1 cellular context compared by ENCODE assay signal in the genomic region with DNA sequence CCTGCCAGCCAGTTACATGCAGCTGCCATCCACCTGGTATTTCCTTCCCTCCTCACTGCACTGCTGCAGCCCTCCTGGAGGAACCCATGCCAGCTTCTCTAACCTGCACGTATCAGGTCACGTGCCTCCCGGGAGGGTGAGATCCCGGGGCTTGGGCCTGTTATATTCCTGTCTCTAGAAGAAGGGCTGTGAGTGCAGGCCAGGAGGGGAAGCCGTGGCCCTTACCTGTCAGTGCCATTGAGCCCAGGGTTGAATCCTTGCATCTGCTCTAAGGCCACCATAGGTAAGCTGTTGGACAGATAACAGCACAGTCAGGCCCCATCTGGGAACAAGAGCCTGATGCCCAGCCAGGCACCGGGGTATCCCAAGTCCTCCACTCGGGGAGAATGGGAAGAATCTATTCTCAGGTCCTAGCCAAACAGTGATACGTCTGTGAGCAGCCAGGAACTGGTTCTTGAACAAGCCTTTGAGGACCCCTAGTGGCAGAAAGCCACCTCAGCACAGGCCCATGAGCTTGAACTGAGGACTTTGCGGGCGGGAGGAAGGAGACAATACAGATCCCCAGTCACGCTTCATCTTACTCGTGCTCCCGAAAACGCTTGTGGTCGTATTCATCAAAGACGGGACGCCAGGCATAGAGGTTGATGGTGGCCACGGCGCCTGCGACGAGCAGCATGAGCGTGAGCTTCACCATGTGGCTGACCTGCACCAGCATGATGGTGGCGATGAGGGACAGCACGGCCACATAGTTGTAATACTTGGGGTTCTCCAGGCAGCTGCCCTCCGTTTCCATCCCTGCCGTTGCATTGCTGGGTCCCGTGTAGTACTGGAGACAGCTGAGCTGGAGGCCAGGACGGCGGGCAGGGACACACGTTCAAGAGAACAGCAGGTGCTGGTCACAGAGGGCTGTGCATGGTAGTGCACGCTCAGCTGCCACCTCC.
TF ChIP-seq lines count a peak whose summit lies in the region.

No MANE protein-coding gene starts in this region.

TF ChIP-seq in HepG2, 621 proteins besides CTCF, POLR2A, EP300 and RAD21 (continued from another document and continues in another):
- TF ChIP-seq, protein P1, sequence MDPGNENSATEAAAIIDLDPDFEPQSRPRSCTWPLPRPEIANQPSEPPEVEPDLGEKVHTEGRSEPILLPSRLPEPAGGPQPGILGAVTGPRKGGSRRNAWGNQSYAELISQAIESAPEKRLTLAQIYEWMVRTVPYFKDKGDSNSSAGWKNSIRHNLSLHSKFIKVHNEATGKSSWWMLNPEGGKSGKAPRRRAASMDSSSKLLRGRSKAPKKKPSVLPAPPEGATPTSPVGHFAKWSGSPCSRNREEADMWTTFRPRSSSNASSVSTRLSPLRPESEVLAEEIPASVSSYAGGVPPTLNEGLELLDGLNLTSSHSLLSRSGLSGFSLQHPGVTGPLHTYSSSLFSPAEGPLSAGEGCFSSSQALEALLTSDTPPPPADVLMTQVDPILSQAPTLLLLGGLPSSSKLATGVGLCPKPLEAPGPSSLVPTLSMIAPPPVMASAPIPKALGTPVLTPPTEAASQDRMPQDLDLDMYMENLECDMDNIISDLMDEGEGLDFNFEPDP (CRISPR knock-in tag; conservative IDR thresholded peaks at IDR 0.05): no peak
- TF ChIP-seq, protein P2, sequence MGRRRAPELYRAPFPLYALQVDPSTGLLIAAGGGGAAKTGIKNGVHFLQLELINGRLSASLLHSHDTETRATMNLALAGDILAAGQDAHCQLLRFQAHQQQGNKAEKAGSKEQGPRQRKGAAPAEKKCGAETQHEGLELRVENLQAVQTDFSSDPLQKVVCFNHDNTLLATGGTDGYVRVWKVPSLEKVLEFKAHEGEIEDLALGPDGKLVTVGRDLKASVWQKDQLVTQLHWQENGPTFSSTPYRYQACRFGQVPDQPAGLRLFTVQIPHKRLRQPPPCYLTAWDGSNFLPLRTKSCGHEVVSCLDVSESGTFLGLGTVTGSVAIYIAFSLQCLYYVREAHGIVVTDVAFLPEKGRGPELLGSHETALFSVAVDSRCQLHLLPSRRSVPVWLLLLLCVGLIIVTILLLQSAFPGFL (CRISPR knock-in tag; IDR thresholded peaks at IDR 0.05): peak; percentile 35; the same call in 1 of the 2 replicates
- TF ChIP-seq PRMT3 (CRISPR knock-in tag; IDR thresholded peaks at IDR 0.05; ENCODE audit: borderline replicate concordance, low read depth) (no peak), ZNF260 (CRISPR knock-in tag; IDR thresholded peaks at IDR 0.05; ENCODE audit: borderline replicate concordance, low read depth) (no peak), RBM22 (optimal IDR thresholded peaks at IDR 0.05; ENCODE audit: low read length) (peak; percentile 93), ZC3H13 (CRISPR knock-in tag; IDR thresholded peaks at IDR 0.05) (no peak; the same call in 1 of the 2 replicates), ZBTB7B (CRISPR knock-in tag; IDR thresholded peaks at IDR 0.05) (no peak), POGZ (CRISPR knock-in tag; IDR thresholded peaks at IDR 0.05) (no peak), ZNF644 (CRISPR knock-in tag; IDR thresholded peaks at IDR 0.05; ENCODE audit: low read depth) (no peak), FOXA3 (CRISPR knock-in tag; IDR thresholded peaks at IDR 0.05) (peak; percentile 29; the same call in 1 of the 2 replicates), XRCC5 (optimal IDR thresholded peaks at IDR 0.05; ENCODE audit: low read length) (peak; percentile 97), ISX (CRISPR knock-in tag; conservative IDR thresholded peaks at IDR 0.05) (no peak), SIX4 (CRISPR knock-in tag; IDR thresholded peaks at IDR 0.05) (no peak), PLRG1 (conservative IDR thresholded peaks at IDR 0.05) (no peak), ZNF253 (CRISPR knock-in tag; IDR thresholded peaks at IDR 0.05; ENCODE audit: borderline replicate concordance) (no peak), SP1 (IDR thresholded peaks at IDR 0.05) (no peak), SP1 (CRISPR knock-in tag; IDR thresholded peaks at IDR 0.05) (0 out of 2 replicates have a peak, but pooled peaks have one; percentile 46), SALL2 (CRISPR knock-in tag; IDR thresholded peaks at IDR 0.05) (no peak), ZKSCAN5 (CRISPR knock-in tag; IDR thresholded peaks at IDR 0.05) (no peak), ZNF670 (CRISPR knock-in tag; IDR thresholded peaks at IDR 0.05; ENCODE audit: borderline replicate concordance) (no peak), GATAD1 (CRISPR knock-in tag; IDR thresholded peaks at IDR 0.05) (peak; percentile 69), ASH2L (IDR thresholded peaks at IDR 0.05; ENCODE audit: insufficient read length, low read depth, low read length) (no peak), IRF2 (CRISPR knock-in tag; IDR thresholded peaks at IDR 0.05) (no peak; the same call in 1 of the 2 replicates), TAF1 (CRISPR knock-in tag; IDR thresholded peaks at IDR 0.05) (no peak), TOE1 (CRISPR knock-in tag; IDR thresholded peaks at IDR 0.05) (no peak), MTA1 (CRISPR knock-in tag; IDR thresholded peaks at IDR 0.05; ENCODE audit: borderline replicate concordance) (0 out of 2 replicates have a peak, but pooled peaks have one; percentile 62), RAD51 (IDR thresholded peaks at IDR 0.05; ENCODE audit: borderline replicate concordance) (no peak), KAT8 (CRISPR knock-in tag; IDR thresholded peaks at IDR 0.05) (peak; percentile 43; the same call in 1 of the 2 replicates), YEATS4 (CRISPR knock-in tag; IDR thresholded peaks at IDR 0.05; ENCODE audit: borderline replicate concordance) (no peak), PCBP1 (IDR thresholded peaks at IDR 0.05; ENCODE audit: borderline replicate concordance, low read depth, low read length) (no peak), SP2 (CRISPR knock-in tag; IDR thresholded peaks at IDR 0.05) (no peak), RARG (CRISPR knock-in tag; IDR thresholded peaks at IDR 0.05; ENCODE audit: low read depth) (no peak), MED13 (CRISPR knock-in tag; IDR thresholded peaks at IDR 0.05) (no peak)
- TF ChIP-seq, protein P3, sequence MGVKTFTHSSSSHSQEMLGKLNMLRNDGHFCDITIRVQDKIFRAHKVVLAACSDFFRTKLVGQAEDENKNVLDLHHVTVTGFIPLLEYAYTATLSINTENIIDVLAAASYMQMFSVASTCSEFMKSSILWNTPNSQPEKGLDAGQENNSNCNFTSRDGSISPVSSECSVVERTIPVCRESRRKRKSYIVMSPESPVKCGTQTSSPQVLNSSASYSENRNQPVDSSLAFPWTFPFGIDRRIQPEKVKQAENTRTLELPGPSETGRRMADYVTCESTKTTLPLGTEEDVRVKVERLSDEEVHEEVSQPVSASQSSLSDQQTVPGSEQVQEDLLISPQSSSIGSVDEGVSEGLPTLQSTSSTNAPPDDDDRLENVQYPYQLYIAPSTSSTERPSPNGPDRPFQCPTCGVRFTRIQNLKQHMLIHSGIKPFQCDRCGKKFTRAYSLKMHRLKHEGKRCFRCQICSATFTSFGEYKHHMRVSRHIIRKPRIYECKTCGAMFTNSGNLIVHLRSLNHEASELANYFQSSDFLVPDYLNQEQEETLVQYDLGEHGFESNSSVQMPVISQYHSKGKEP (CRISPR knock-in tag; IDR thresholded peaks at IDR 0.05): no peak
- TF ChIP-seq, protein P4, sequence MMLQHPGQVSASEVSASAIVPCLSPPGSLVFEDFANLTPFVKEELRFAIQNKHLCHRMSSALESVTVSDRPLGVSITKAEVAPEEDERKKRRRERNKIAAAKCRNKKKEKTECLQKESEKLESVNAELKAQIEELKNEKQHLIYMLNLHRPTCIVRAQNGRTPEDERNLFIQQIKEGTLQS (CRISPR knock-in tag; IDR thresholded peaks at IDR 0.05): no peak
- TF ChIP-seq, protein P5, sequence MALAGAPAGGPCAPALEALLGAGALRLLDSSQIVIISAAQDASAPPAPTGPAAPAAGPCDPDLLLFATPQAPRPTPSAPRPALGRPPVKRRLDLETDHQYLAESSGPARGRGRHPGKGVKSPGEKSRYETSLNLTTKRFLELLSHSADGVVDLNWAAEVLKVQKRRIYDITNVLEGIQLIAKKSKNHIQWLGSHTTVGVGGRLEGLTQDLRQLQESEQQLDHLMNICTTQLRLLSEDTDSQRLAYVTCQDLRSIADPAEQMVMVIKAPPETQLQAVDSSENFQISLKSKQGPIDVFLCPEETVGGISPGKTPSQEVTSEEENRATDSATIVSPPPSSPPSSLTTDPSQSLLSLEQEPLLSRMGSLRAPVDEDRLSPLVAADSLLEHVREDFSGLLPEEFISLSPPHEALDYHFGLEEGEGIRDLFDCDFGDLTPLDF (CRISPR knock-in tag; IDR thresholded peaks at IDR 0.05): no peak
- TF ChIP-seq, protein P6, sequence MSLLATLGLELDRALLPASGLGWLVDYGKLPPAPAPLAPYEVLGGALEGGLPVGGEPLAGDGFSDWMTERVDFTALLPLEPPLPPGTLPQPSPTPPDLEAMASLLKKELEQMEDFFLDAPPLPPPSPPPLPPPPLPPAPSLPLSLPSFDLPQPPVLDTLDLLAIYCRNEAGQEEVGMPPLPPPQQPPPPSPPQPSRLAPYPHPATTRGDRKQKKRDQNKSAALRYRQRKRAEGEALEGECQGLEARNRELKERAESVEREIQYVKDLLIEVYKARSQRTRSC (CRISPR knock-in tag; IDR thresholded peaks at IDR 0.05; ENCODE audit: low read depth): no peak
- TF ChIP-seq, protein P7, sequence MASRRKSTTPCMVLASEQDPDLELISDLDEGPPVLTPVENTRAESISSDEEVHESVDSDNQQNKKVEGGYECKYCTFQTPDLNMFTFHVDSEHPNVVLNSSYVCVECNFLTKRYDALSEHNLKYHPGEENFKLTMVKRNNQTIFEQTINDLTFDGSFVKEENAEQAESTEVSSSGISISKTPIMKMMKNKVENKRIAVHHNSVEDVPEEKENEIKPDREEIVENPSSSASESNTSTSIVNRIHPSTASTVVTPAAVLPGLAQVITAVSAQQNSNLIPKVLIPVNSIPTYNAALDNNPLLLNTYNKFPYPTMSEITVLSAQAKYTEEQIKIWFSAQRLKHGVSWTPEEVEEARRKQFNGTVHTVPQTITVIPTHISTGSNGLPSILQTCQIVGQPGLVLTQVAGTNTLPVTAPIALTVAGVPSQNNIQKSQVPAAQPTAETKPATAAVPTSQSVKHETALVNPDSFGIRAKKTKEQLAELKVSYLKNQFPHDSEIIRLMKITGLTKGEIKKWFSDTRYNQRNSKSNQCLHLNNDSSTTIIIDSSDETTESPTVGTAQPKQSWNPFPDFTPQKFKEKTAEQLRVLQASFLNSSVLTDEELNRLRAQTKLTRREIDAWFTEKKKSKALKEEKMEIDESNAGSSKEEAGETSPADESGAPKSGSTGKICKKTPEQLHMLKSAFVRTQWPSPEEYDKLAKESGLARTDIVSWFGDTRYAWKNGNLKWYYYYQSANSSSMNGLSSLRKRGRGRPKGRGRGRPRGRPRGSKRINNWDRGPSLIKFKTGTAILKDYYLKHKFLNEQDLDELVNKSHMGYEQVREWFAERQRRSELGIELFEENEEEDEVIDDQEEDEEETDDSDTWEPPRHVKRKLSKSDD (CRISPR knock-in tag; IDR thresholded peaks at IDR 0.05; ENCODE audit: low read depth): no peak
- TF ChIP-seq, protein P8, sequence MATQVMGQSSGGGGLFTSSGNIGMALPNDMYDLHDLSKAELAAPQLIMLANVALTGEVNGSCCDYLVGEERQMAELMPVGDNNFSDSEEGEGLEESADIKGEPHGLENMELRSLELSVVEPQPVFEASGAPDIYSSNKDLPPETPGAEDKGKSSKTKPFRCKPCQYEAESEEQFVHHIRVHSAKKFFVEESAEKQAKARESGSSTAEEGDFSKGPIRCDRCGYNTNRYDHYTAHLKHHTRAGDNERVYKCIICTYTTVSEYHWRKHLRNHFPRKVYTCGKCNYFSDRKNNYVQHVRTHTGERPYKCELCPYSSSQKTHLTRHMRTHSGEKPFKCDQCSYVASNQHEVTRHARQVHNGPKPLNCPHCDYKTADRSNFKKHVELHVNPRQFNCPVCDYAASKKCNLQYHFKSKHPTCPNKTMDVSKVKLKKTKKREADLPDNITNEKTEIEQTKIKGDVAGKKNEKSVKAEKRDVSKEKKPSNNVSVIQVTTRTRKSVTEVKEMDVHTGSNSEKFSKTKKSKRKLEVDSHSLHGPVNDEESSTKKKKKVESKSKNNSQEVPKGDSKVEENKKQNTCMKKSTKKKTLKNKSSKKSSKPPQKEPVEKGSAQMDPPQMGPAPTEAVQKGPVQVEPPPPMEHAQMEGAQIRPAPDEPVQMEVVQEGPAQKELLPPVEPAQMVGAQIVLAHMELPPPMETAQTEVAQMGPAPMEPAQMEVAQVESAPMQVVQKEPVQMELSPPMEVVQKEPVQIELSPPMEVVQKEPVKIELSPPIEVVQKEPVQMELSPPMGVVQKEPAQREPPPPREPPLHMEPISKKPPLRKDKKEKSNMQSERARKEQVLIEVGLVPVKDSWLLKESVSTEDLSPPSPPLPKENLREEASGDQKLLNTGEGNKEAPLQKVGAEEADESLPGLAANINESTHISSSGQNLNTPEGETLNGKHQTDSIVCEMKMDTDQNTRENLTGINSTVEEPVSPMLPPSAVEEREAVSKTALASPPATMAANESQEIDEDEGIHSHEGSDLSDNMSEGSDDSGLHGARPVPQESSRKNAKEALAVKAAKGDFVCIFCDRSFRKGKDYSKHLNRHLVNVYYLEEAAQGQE (IDR thresholded peaks at IDR 0.05; ENCODE audit: borderline replicate concordance in 1 of 2, low read depth in 1 of 2, low read length in 2 of 2): no peak
- TF ChIP-seq, protein P9, sequence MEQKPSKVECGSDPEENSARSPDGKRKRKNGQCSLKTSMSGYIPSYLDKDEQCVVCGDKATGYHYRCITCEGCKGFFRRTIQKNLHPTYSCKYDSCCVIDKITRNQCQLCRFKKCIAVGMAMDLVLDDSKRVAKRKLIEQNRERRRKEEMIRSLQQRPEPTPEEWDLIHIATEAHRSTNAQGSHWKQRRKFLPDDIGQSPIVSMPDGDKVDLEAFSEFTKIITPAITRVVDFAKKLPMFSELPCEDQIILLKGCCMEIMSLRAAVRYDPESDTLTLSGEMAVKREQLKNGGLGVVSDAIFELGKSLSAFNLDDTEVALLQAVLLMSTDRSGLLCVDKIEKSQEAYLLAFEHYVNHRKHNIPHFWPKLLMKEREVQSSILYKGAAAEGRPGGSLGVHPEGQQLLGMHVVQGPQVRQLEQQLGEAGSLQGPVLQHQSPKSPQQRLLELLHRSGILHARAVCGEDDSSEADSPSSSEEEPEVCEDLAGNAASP (CRISPR knock-in tag; IDR thresholded peaks at IDR 0.05; ENCODE audit: borderline replicate concordance): peak; percentile 39; the same call in 1 of the 2 replicates
- TF ChIP-seq, protein P10, sequence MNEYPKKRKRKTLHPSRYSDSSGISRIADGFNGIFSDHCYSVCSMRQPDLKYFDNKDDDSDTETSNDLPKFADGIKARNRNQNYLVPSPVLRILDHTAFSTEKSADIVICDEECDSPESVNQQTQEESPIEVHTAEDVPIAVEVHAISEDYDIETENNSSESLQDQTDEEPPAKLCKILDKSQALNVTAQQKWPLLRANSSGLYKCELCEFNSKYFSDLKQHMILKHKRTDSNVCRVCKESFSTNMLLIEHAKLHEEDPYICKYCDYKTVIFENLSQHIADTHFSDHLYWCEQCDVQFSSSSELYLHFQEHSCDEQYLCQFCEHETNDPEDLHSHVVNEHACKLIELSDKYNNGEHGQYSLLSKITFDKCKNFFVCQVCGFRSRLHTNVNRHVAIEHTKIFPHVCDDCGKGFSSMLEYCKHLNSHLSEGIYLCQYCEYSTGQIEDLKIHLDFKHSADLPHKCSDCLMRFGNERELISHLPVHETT (CRISPR knock-in tag; conservative IDR thresholded peaks at IDR 0.05): no peak
- TF ChIP-seq, protein P11, sequence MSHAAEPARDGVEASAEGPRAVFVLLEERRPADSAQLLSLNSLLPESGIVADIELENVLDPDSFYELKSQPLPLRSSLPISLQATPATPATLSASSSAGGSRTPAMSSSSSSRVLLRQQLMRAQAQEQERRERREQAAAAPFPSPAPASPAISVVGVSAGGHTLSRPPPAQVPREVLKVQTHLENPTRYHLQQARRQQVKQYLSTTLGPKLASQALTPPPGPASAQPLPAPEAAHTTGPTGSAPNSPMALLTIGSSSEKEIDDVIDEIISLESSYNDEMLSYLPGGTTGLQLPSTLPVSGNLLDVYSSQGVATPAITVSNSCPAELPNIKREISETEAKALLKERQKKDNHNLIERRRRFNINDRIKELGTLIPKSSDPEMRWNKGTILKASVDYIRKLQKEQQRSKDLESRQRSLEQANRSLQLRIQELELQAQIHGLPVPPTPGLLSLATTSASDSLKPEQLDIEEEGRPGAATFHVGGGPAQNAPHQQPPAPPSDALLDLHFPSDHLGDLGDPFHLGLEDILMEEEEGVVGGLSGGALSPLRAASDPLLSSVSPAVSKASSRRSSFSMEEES (CRISPR knock-in tag; IDR thresholded peaks at IDR 0.05): no peak
